In the genomic region with DNA sequence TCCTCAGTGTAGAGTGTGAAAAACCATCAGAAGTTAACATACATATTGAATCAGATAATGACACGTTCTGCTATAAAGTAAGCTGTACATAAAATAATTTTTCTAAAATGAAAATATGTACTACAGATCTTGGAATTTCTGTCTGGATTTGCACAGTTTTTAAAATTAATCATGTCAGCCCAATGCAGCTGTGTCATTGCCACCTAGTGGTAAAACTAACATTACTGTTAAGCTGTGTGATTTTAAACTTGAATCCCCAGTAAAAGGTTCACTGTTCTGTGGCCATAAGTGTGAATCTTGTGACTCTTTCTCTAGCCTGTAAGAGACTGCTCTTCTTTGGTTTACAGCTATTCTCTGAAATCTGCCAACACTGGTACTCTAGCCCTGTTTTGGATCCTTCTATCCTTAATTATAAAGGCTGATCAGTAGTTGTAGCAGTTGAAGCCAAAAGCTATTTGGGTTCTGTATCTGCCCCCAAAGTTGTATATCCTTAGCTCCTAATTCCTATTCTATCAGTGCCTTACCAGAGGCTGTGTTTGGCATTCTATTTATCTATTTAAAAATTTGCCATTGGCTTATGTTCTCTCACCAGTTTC, we compare ENCODE assay signal across 8 cellular contexts. TPM values are rescaled to one million over a fixed set of nuclear protein-coding genes. Genes with fewer than 3 reads are reported as not detected.
DNase-seq lines count a peak whose midpoint lies in the region; ATAC-seq, FAIRE-seq and TF ChIP-seq lines count a peak whose summit lies in the region.

No MANE protein-coding gene starts in this region.

- H3K4me1 Mint-ChIP-seq in activated T-helper 2 cell treated with anti-CD3 and anti-CD28 coated beads, Interferon-gamma antibody, Interleukin-2, Interleukin-4, amounts not matched to agents 10 μg/mL and 5 μg/mL and 100 μg/mL, durations not matched to agents 14 hours and 24 hours and 36 hours (ENCODE audit: low read depth) = peaks cover 24% of the 10 kb centered on the region

- CTCF ChIA-PET in HEK293 (lab: Yijun Ruan, JAX) = interaction anchor here (0.6 to 2.5 kb wide), 19 partner anchors 8 to 1286 kb away, joined by 3 to 16 read pairs (median 5); partner anchors contain the start of gene MAML2

- DNase-seq in D721Med (ENCODE audit: insufficient read length, low spot score) = no peak
- peak; percentile 20 for DNase-seq in RCC 7860 (ENCODE audit: low spot score)
- no peak for DNase-seq in esophagus squamous epithelium (lab: John Stamatoyannopoulos, UW)
- DNase-seq in psoas muscle = no peak
- DNase-seq in COLO668 (lab: John Stamatoyannopoulos, UW; ENCODE audit: unreplicated experiment) = no peak
- no peak for DNase-seq in activated T-helper 2 cell treated with anti-CD3 and anti-CD28 coated beads, Interferon-gamma antibody, Interleukin-2, Interleukin-4, amounts not matched to agents 10 μg/mL and 5 μg/mL and 100 μg/mL, durations not matched to agents 14 hours and 24 hours and 36 hours (ENCODE audit: low spot score)

- FAIRE-seq in D721Med (lab: Jason Lieb, UNC) (peak; percentile 64), RCC 7860 (lab: Jason Lieb, UNC) (peak; percentile 78)

- peaks cover 19% of the 10 kb centered on the region for H3K36me3 Mint-ChIP-seq in activated T-helper 2 cell treated with anti-CD3 and anti-CD28 coated beads, Interferon-gamma antibody, Interleukin-2, Interleukin-4, amounts not matched to agents 10 μg/mL and 5 μg/mL and 100 μg/mL, durations not matched to agents 14 hours and 24 hours and 36 hours (ENCODE audit: low read depth)

- TF ChIP-seq CTCF in D721Med (IDR thresholded peaks at IDR 0.05; ENCODE audit: insufficient read depth, missing control alignments) = peak; percentile 72
- TF ChIP-seq CTCF in HEK293 (tag by site-specific recombination; IDR thresholded peaks at IDR 0.05) = no peak
- peak; percentile 40 to 78 (median 60) for TF ChIP-seq CTCF in esophagus squamous epithelium (IDR thresholded peaks at IDR 0.05)
- peak; percentile 64 for TF ChIP-seq CTCF in psoas muscle (IDR thresholded peaks at IDR 0.05)

- intact Hi-C loops in esophagus squamous epithelium (cut with DNase I) (no loop called here), psoas muscle (cut with DNase I) (loop anchor here in 1 of 2 donors (10.0 kb wide), 1 partner anchor 559 kb away; no protein-coding TSS in a partner anchor)
- intact Hi-C loops in activated T-helper 2 cell treated with anti-CD3 and anti-CD28 coated beads, Interferon-gamma antibody, Interleukin-2, Interleukin-4, amounts not matched to agents 10 μg/mL and 5 μg/mL and 100 μg/mL, durations not matched to agents 14 hours and 24 hours and 36 hours (cut with micrococcal nuclease) = loop anchor here (1.0 to 5.0 kb wide), 5 partner anchors 137 to 1162 kb away; partner anchors contain the start of gene SESN3

- ATAC-seq in psoas muscle = no peak
- ATAC-seq in GM21360 (IDR thresholded peaks at IDR 0.05; ENCODE audit: unreplicated experiment) = no peak

- POLR2A ChIA-PET in HEK293 (lab: Yijun Ruan, JAX) = interaction anchor here (1.5 kb wide), 1 partner anchor 603 kb away, joined by 3 read pairs; the partner anchor contains the start of gene CEP57

- no peak overlapping the region for H3K4me3 Mint-ChIP-seq in activated T-helper 2 cell treated with anti-CD3 and anti-CD28 coated beads, Interferon-gamma antibody, Interleukin-2, Interleukin-4, amounts not matched to agents 10 μg/mL and 5 μg/mL and 100 μg/mL, durations not matched to agents 14 hours and 24 hours and 36 hours (ENCODE audit: low read depth)

- no peaks in the 10 kb centered on the region for H3K27me3 ChIP-seq in esophagus squamous epithelium
- H3K27me3 ChIP-seq in psoas muscle (ENCODE audit: insufficient read depth in 3 of 3, low read length in 2 of 3) = no peaks in the 10 kb centered on the region

- H3K27ac ChIP-seq in HEK293 (ENCODE audit: extremely low read depth, low read depth, low read length) (no peak overlapping the region), esophagus squamous epithelium (no peak overlapping the region), psoas muscle (no peak overlapping the region)

- H3K9me3 Mint-ChIP-seq in activated T-helper 2 cell treated with anti-CD3 and anti-CD28 coated beads, Interferon-gamma antibody, Interleukin-2, Interleukin-4, amounts not matched to agents 10 μg/mL and 5 μg/mL and 100 μg/mL, durations not matched to agents 14 hours and 24 hours and 36 hours = peaks cover 3% of the 10 kb centered on the region

- H3K4me3 ChIP-seq in HEK293 (ENCODE audit: low read depth, low read length) = no peak overlapping the region
- no peak overlapping the region for H3K4me3 ChIP-seq in esophagus squamous epithelium
- H3K4me3 ChIP-seq in psoas muscle = no peak overlapping the region

- no peak for TF ChIP-seq POLR2A in esophagus squamous epithelium (IDR thresholded peaks at IDR 0.05)

- WGBS in esophagus squamous epithelium, 2 donors = 7 to 17% methylated on average over 1 of the region's 1 CpG
- WGBS in psoas muscle, 3 donors = 29 to 37% (median 31%) methylated on average over 1 of the region's 1 CpG

- H3K9me3 ChIP-seq in HEK293 (ENCODE audit: control insufficient read depth, insufficient read depth, low read depth, low read length) (no peaks in the 10 kb centered on the region), esophagus squamous epithelium (no peaks in the 10 kb centered on the region), psoas muscle (no peaks in the 10 kb centered on the region)

- H3K36me3 ChIP-seq in HEK293 (ENCODE audit: control insufficient read depth in 2 of 2, insufficient read depth in 1 of 2, low read length in 2 of 2) = peaks cover 0 to 3% of the 10 kb centered on the region in 2 experiments; a peak in 1 of 3 replicates
- H3K36me3 ChIP-seq in esophagus squamous epithelium = no peaks in the 10 kb centered on the region
- no peaks in the 10 kb centered on the region for H3K36me3 ChIP-seq in psoas muscle (ENCODE audit: insufficient read depth in 1 of 2, low read depth in 1 of 2)

- H3K27me3 Mint-ChIP-seq in activated T-helper 2 cell treated with anti-CD3 and anti-CD28 coated beads, Interferon-gamma antibody, Interleukin-2, Interleukin-4, amounts not matched to agents 10 μg/mL and 5 μg/mL and 100 μg/mL, durations not matched to agents 14 hours and 24 hours and 36 hours (ENCODE audit: low read depth) = no peaks in the 10 kb centered on the region

- H3K27ac Mint-ChIP-seq in activated T-helper 2 cell treated with anti-CD3 and anti-CD28 coated beads, Interferon-gamma antibody, Interleukin-2, Interleukin-4, amounts not matched to agents 10 μg/mL and 5 μg/mL and 100 μg/mL, durations not matched to agents 14 hours and 24 hours and 36 hours = no peak overlapping the region

- no peaks in the 10 kb centered on the region for H3K4me1 ChIP-seq in HEK293 (ENCODE audit: control insufficient read depth, insufficient read depth, low read length)
- H3K4me1 ChIP-seq in esophagus squamous epithelium = peaks cover 5 to 21% (median 5%) of the 10 kb centered on the region in 3 donors
- H3K4me1 ChIP-seq in psoas muscle = peaks cover 8% of the 10 kb centered on the region

TF ChIP-seq in HEK293, 187 proteins besides CTCF, POLR2A, EP300 and RAD21 (continues in another document):
- TF ChIP-seq ZNF514 (tag by site-specific recombination; IDR thresholded peaks at IDR 0.05) (no peak), MZF1 (tag by site-specific recombination; IDR thresholded peaks at IDR 0.05; ENCODE audit: borderline replicate concordance) (0 out of 2 replicates have a peak, but pooled peaks have one; percentile 32), ZNF76 (tag by site-specific recombination; IDR thresholded peaks at IDR 0.05; ENCODE audit: borderline replicate concordance, low read depth) (no peak), ZBTB20 (tag by site-specific recombination; IDR thresholded peaks at IDR 0.05) (no peak), ZNF433 (tag by site-specific recombination; IDR thresholded peaks at IDR 0.05; ENCODE audit: low read depth) (no peak), ZNF704 (tag by site-specific recombination; IDR thresholded peaks at IDR 0.05) (no peak), ZNF585B (tag by site-specific recombination; IDR thresholded peaks at IDR 0.05) (no peak)

RNA-seq across cellular contexts. Expression of gene JRKL, which starts 4.0 kb away (rescaled TPM):
- 1 to 10 TPM; 4.3 to 6.1 (median 4.6) TPM for total RNA-seq in esophagus squamous epithelium
- 1 to 10 TPM; 4.2 to 6.7 (median 5.3) TPM for total RNA-seq in psoas muscle
- 10 to 100 TPM in 1 of 3 donors, 1 to 10 TPM in 2; 3.2 to 10.9 (median 5.8) TPM for polyA plus RNA-seq in psoas muscle
- total RNA-seq in activated T-helper 2 cell treated with anti-CD3 and anti-CD28 coated beads, Interferon-gamma antibody, Interleukin-2, Interleukin-4, amounts not matched to agents 10 μg/mL and 5 μg/mL and 100 μg/mL, durations not matched to agents 14 hours and 24 hours and 36 hours = 11.8 and 12.9 TPM in 2 replicates

RNA-seq across cellular contexts. Expression of gene CCDC82, which starts 4.1 kb away (rescaled TPM):
- total RNA-seq in esophagus squamous epithelium (10 to 100 TPM in 2 of 4 donors, 1 to 10 TPM in 2; 8.8 to 18.7 (median 10.0) TPM), psoas muscle (10 to 100 TPM in 1 of 4 donors, 1 to 10 TPM in 3; 6.3 to 12.3 (median 8.6) TPM)
- polyA plus RNA-seq in psoas muscle = 10 to 100 TPM in 1 of 3 donors, 1 to 10 TPM in 2; 7.5 to 21.4 (median 9.3) TPM
- 35.4 and 38.6 TPM in 2 replicates for total RNA-seq in activated T-helper 2 cell treated with anti-CD3 and anti-CD28 coated beads, Interferon-gamma antibody, Interleukin-2, Interleukin-4, amounts not matched to agents 10 μg/mL and 5 μg/mL and 100 μg/mL, durations not matched to agents 14 hours and 24 hours and 36 hours

RNA-seq across cellular contexts. Expression of gene MAML2, which starts 50.9 kb away (rescaled TPM):
- total RNA-seq in esophagus squamous epithelium (10 to 100 TPM in 1 of 4 donors, 1 to 10 TPM in 3; 4.7 to 21.7 (median 7.3) TPM), psoas muscle (1 to 10 TPM; 1.5 to 3.7 (median 2.1) TPM)
- under 1 TPM; 0.39 to 0.97 (median 0.69) TPM for polyA plus RNA-seq in psoas muscle
- total RNA-seq in activated T-helper 2 cell treated with anti-CD3 and anti-CD28 coated beads, Interferon-gamma antibody, Interleukin-2, Interleukin-4, amounts not matched to agents 10 μg/mL and 5 μg/mL and 100 μg/mL, durations not matched to agents 14 hours and 24 hours and 36 hours = 10.5 and 11.8 TPM in 2 replicates
